10 cellular contexts compared by ENCODE assay signal in the genomic region with DNA sequence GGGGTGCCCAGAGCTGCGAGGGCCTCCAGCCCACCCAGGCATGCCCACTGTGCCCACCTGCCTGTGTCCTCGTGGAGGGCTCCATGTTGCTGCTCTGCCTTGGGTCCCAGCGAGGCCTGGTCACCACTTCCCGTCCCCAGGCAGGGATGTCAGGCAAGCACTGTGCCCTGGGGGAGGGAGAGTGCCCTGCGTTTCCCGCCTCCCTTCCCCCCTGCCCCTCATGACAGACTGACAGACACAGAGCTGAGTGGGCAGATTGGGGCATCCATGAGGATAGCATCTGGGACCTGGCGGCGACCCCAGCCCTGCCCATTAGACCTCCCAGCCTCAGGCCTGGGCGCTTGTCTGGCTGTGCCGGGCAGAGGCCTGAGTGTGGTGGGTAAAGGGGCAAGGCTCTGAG. TPM values are rescaled to one million over a fixed set of nuclear protein-coding genes. Genes with fewer than 3 reads are reported as not detected.
"Had no signal": no experiment of that assay in that cellular context is flagged by ENCODE, and none has a peak within 500 bp of the region (broad histone marks: within the 10 kb centered on the region; RNA-seq: fewer than 3 reads in every experiment).

No MANE protein-coding gene starts in this region.

- H3K4me1 ChIP-seq: HAP-1 had no signal

- DNase-seq: GM23248, GOT3, H9, HCEC 1CT, HFFc6 had no signal

- H3K36me3 ChIP-seq: HAP-1 had no signal

- H3K9me3 ChIP-seq: HAP-1 had no signal

- H3K27ac ChIP-seq: GM23248 had no signal

- H2AFZ ChIP-seq: GM23248, GM23338 had no signal

- ATAC-seq: GM23338, HCT116 had no signal

- H3K4me2 ChIP-seq: GM23338 had no signal

- H3K4me3 ChIP-seq: GM23248, GM23338, HAP-1 had no signal

- H3K9ac ChIP-seq: GM23248 had no signal

RNA-seq across cellular contexts. Expression of gene KCNT1, which starts 56.9 kb away (rescaled TPM):
- total RNA-seq: GM23248, H4, HFFc6 had no signal
- polyA plus RNA-seq: GM23248 had no signal

RNA-seq across cellular contexts. Expression of gene SOHLH1, which starts 59.6 kb away (rescaled TPM):
- total RNA-seq: GM23248, H1, H4, H9, HFFc6 had no signal
- polyA plus RNA-seq: GM23248, GM23338 had no signal
